In genomic region chr9:93223241-93224180, GRCh38 we compare ENCODE assay signal across 10 cellular contexts. TPM values are rescaled to one million over a fixed set of nuclear protein-coding genes. Genes with fewer than 3 reads are reported as not detected.
DNase-seq lines count a peak whose midpoint lies in the region; ATAC-seq and TF ChIP-seq lines count a peak whose summit lies in the region.
"Had no signal": no experiment of that assay in that cellular context is flagged by ENCODE, and none has a peak within 500 bp of the region (broad histone marks: within the 10 kb centered on the region; RNA-seq: fewer than 3 reads in every experiment).

No MANE protein-coding gene starts in this region.

- H3K4me3 ChIP-seq in AG10803 (ENCODE audit: low read length) (no peak overlapping the region), cardiac fibroblast (replicated peaks in 1 of 2; ENCODE audit: low read depth in 2 of 2, low read length in 2 of 2) (no peak overlapping the region)
- H3K4me3 ChIP-seq: smooth muscle cell had no signal

- H3K36me3 Mint-ChIP-seq in mesothelial cell of epicardium: no peaks in the 10 kb centered on the region

- no peaks in the 10 kb centered on the region for H3K9me3 Mint-ChIP-seq in mesothelial cell of epicardium

- H3K4me3 Mint-ChIP-seq in mesothelial cell of epicardium: no peak overlapping the region

- H3K4me1 Mint-ChIP-seq in mesothelial cell of epicardium: peaks cover 14% of the 10 kb centered on the region

- peak; percentile 63 for DNase-seq in AG10803 (ENCODE audit: low read depth)
- peak; percentile 49 for DNase-seq in LoVo (ENCODE audit: low spot score)
- DNase-seq in cardiac fibroblast (ENCODE audit: low read depth in 2 of 2): peak; percentile 66 to 68
- no peak for DNase-seq in mesothelial cell of epicardium (ENCODE audit: low spot score in 2 of 2, unreplicated experiment in 2 of 2)
- no peak for DNase-seq in activated CD4-positive, alpha-beta T cell treated with anti-CD3 and anti-CD28 coated beads for 48 hours
- no peak for DNase-seq in GM20000 (ENCODE audit: low spot score)
- no peak for DNase-seq in activated effector memory CD4-positive, alpha-beta T cell treated with Interleukin-2 at 50 U/mL for 16 hours
- DNase-seq: GF-D8 had no signal

- no peak for TF ChIP-seq CTCF in AG10803 (conservative IDR thresholded peaks at IDR 0.05; ENCODE audit: low read length)
- no peak for TF ChIP-seq CTCF in cardiac fibroblast (IDR thresholded peaks at IDR 0.05; ENCODE audit: low read depth, low read length)
- TF ChIP-seq CTCF in mesothelial cell of epicardium (IDR thresholded peaks at IDR 0.05; ENCODE audit: unreplicated experiment): no peak
- TF ChIP-seq CTCF in GM20000 (IDR thresholded peaks at IDR 0.05; ENCODE audit: extremely low read depth, missing control alignments): no peak

- peak overlapping the region; percentile 77 for H3K27ac Mint-ChIP-seq in mesothelial cell of epicardium

- no peak for ATAC-seq in HG03108 (IDR thresholded peaks at IDR 0.05; ENCODE audit: unreplicated experiment)

- peaks cover 2% of the 10 kb centered on the region for H3K27me3 Mint-ChIP-seq in mesothelial cell of epicardium (ENCODE audit: low read depth)

RNA-seq across cellular contexts. Expression of gene WNK2, which starts 39.6 kb away (rescaled TPM):
- 57.0 to 66.0 TPM (median 57.5 TPM) in 3 replicates for total RNA-seq in mesothelial cell of epicardium

Comparison
In these comparisons a context has a peak if more than half of its experiments do, and no peak if none do; other contexts are left out.
1. DNase-seq: peak in AG10803 (single experiment), LoVo (single experiment) and cardiac fibroblast (2 of 2); none in mesothelial cell of epicardium (0 of 2), activated CD4-positive, alpha-beta T cell treated with anti-CD3 and anti-CD28 coated beads for 48 hours (single experiment), GM20000 (single experiment) and activated effector memory CD4-positive, alpha-beta T cell treated with Interleukin-2 at 50 U/mL for 16 hours (single experiment).